ENCODE assay signal across 18 cellular contexts in genomic region chr2:237279012-237279768, GRCh38.
DNase-seq lines count a peak whose midpoint lies in the region; TF ChIP-seq lines count a peak whose summit lies in the region.
"Had no signal": no experiment of that assay in that cellular context is flagged by ENCODE, and none has a peak within 500 bp of the region (broad histone marks: within the 10 kb centered on the region; RNA-seq: fewer than 3 reads in every experiment).

No MANE protein-coding gene starts in this region.

- H3K36me3 Mint-ChIP-seq in type B pancreatic cell: peaks cover 3% of the 10 kb centered on the region
- H3K36me3 Mint-ChIP-seq: activated naive CD4-positive, alpha-beta T cell treated with anti-CD3 and anti-CD28 coated beads, Interleukin-2, amount 50 U/mL, for 24 hours; natural killer cell treated with Interleukin-12 subunit alpha and Interleukin-12 subunit beta and Interleukin-15 and Interleukin-18, amount 100 ng/mL, for 72 hours had no signal

- H3K27ac Mint-ChIP-seq in type B pancreatic cell: peak overlapping the region; percentile 56
- H3K27ac Mint-ChIP-seq: activated naive CD4-positive, alpha-beta T cell treated with anti-CD3 and anti-CD28 coated beads, Interleukin-2, amount 50 U/mL, for 24 hours; natural killer cell treated with Interleukin-12 subunit alpha and Interleukin-12 subunit beta and Interleukin-15 and Interleukin-18, amount 100 ng/mL, for 72 hours had no signal

- H3K4me3 Mint-ChIP-seq in type B pancreatic cell: peak overlapping the region; percentile 59
- H3K4me3 Mint-ChIP-seq: activated naive CD4-positive, alpha-beta T cell treated with anti-CD3 and anti-CD28 coated beads, Interleukin-2, amount 50 U/mL, for 24 hours; natural killer cell treated with Interleukin-12 subunit alpha and Interleukin-12 subunit beta and Interleukin-15 and Interleukin-18, amount 100 ng/mL, for 72 hours had no signal

- peaks cover 41% of the 10 kb centered on the region for H3K4me1 Mint-ChIP-seq in type B pancreatic cell (ENCODE audit: unreplicated experiment)
- H3K4me1 Mint-ChIP-seq: activated naive CD4-positive, alpha-beta T cell treated with anti-CD3 and anti-CD28 coated beads, Interleukin-2, amount 50 U/mL, for 24 hours had no signal

- H3K27me3 Mint-ChIP-seq in type B pancreatic cell: peaks cover 16% of the 10 kb centered on the region

- TF ChIP-seq CTCF in foreskin fibroblast (IDR thresholded peaks at IDR 0.05; ENCODE audit: low read depth, low read length): no peak
- no peak for TF ChIP-seq CTCF in osteoblast (IDR thresholded peaks at IDR 0.05; ENCODE audit: extremely low read depth, low read depth, low read length)
- TF ChIP-seq CTCF in type B pancreatic cell (conservative IDR thresholded peaks at IDR 0.05): no peak
- no peak for TF ChIP-seq CTCF in WERI-Rb-1 (IDR thresholded peaks at IDR 0.05; ENCODE audit: low read depth, low read length)

- H4K20me1 ChIP-seq in osteoblast (ENCODE audit: insufficient read depth, low read length): no peaks in the 10 kb centered on the region

- H3K9me3 ChIP-seq in SJSA1 (replicated peaks): no peaks in the 10 kb centered on the region
- no peaks in the 10 kb centered on the region for H3K9me3 ChIP-seq in osteoblast (ENCODE audit: low read depth, low read length)
- peaks cover 2% of the 10 kb centered on the region for H3K9me3 ChIP-seq in WERI-Rb-1 (ENCODE audit: severe bottlenecking)

- peak overlapping the region; percentile 4 for H2AFZ ChIP-seq in osteoblast (ENCODE audit: low read length)

- H3K27me3 ChIP-seq in SJSA1 (replicated peaks) (no peaks in the 10 kb centered on the region), osteoblast (ENCODE audit: insufficient read depth, low read length) (no peaks in the 10 kb centered on the region), WERI-Rb-1 (ENCODE audit: insufficient read depth, low read depth, severe bottlenecking) (no peaks in the 10 kb centered on the region)

- no peaks in the 10 kb centered on the region for H3K9me3 Mint-ChIP-seq in type B pancreatic cell
- H3K9me3 Mint-ChIP-seq: activated naive CD4-positive, alpha-beta T cell treated with anti-CD3 and anti-CD28 coated beads, Interleukin-2, amount 50 U/mL, for 24 hours; natural killer cell treated with Interleukin-12 subunit alpha and Interleukin-12 subunit beta and Interleukin-15 and Interleukin-18, amount 100 ng/mL, for 72 hours had no signal

- H3K4me2 ChIP-seq in osteoblast (ENCODE audit: insufficient read depth, low read length): peak overlapping the region; percentile 51

- no peaks in the 10 kb centered on the region for H3K79me2 ChIP-seq in osteoblast (ENCODE audit: insufficient read depth, low read length)

- peak in 1 of 2 experiments; percentile 72 for DNase-seq in SJSA1 (ENCODE audit: low read depth in 1 of 2, low spot score in 2 of 2)
- peak; percentile 38 to 40 for DNase-seq in foreskin fibroblast
- DNase-seq in osteoblast (ENCODE audit: insufficient read length, low spot score, missing footprints): no peak
- DNase-seq in type B pancreatic cell (ENCODE audit: extremely low spot score, unreplicated experiment): no peak
- no peak for DNase-seq in NCI-H1105 treated with DMSO at 0.1 percent for 48 hours (lab: John Stamatoyannopoulos, UW)
- no peak for DNase-seq in GM19240 (ENCODE audit: insufficient read length, low spot score)
- DNase-seq in WERI-Rb-1: no peak
- no peak for DNase-seq in activated CD8-positive, alpha-beta memory T cell treated with anti-CD3 and anti-CD28 coated beads, Interleukin-2, amount 50 U/mL, for 48 hours
- DNase-seq: activated CD4-positive, alpha-beta T cell treated with anti-CD3 and anti-CD28 coated beads for 1 hour; DMS 273 treated with DMSO at 0.1 percent for 48 hours; hippocampal formation; NCI-H2107; NCI-H748 treated with DMSO at 0.1 percent for 48 hours; retina; stimulated activated CD4-positive, alpha-beta T cell treated with anti-CD3 and anti-CD28 coated beads, Interleukin-2, amount 100 ng/mL, for 48 hours; T-helper 2 cell had no signal

- no peaks in the 10 kb centered on the region for H3K36me3 ChIP-seq in SJSA1
- H3K36me3 ChIP-seq in osteoblast (ENCODE audit: insufficient read depth, low read length): no peaks in the 10 kb centered on the region
- H3K36me3 ChIP-seq in WERI-Rb-1: no peaks in the 10 kb centered on the region

- H3K27ac ChIP-seq in SJSA1: peak overlapping the region; percentile 96
- H3K27ac ChIP-seq in osteoblast (ENCODE audit: low read depth, low read length): peak overlapping the region; percentile 100
- H3K27ac ChIP-seq in WERI-Rb-1: no peak overlapping the region

- H3K4me3 ChIP-seq in SJSA1: no peak overlapping the region
- H3K4me3 ChIP-seq in foreskin fibroblast (ENCODE audit: low read depth in 1 of 2, low read length in 2 of 2): no peak overlapping the region
- H3K4me3 ChIP-seq in osteoblast (ENCODE audit: insufficient read depth, low read length): no peak overlapping the region
- no peak overlapping the region for H3K4me3 ChIP-seq in WERI-Rb-1 (ENCODE audit: low read depth, low read length)

- H3K4me1 ChIP-seq in SJSA1 (replicated peaks) (peaks cover 56% of the 10 kb centered on the region), osteoblast (ENCODE audit: insufficient read depth, low read length) (peaks cover 62% of the 10 kb centered on the region)

Comparison
In these comparisons a context has a peak if more than half of its experiments do, and no peak if none do; other contexts are left out.
1. DNase-seq: peak in foreskin fibroblast (2 of 2); none in osteoblast (single experiment), type B pancreatic cell (single experiment), NCI-H1105 treated with DMSO at 0.1 percent for 48 hours (single experiment), GM19240 (single experiment), WERI-Rb-1 (single experiment) and activated CD8-positive, alpha-beta memory T cell treated with anti-CD3 and anti-CD28 coated beads, Interleukin-2, amount 50 U/mL, for 48 hours (single experiment).